ENCODE assay signal across 8 cellular contexts in genomic region chr2:186486651-186487647, GRCh38.
DNase-seq lines count a peak whose midpoint lies in the region; TF ChIP-seq lines count a peak whose summit lies in the region.

No MANE protein-coding gene starts in this region.

- in situ Hi-C loops in astrocyte of the spinal cord (cut with HindIII; ENCODE audit: low sequenced_read_pairs), result no loop called here

- H3K27ac ChIP-seq in layer of hippocampus (ENCODE audit: low read depth, low read length), result peak overlapping the region; percentile 90

- no peak for TF ChIP-seq POLR2A in NB4 (IDR thresholded peaks at IDR 0.05; ENCODE audit: extremely low read depth, insufficient read length)

- no peaks in the 10 kb centered on the region for H3K27me3 ChIP-seq in layer of hippocampus (ENCODE audit: control insufficient read depth, insufficient read depth, low read length)

- TF ChIP-seq CTCF in NB4 (IDR thresholded peaks at IDR 0.05; ENCODE audit: low read depth, low read length) (no peak), astrocyte of the spinal cord (IDR thresholded peaks at IDR 0.05; ENCODE audit: low read depth, low read length) (no peak)

- DNase-seq in NCI-H2171 treated with DMSO at 0.1 percent for 48 hours (lab: John Stamatoyannopoulos, UW) (peak; percentile 44), NCI-H2171 (lab: John Stamatoyannopoulos, UW) (no peak), NB4 (ENCODE audit: low read depth) (peak; percentile 40), astrocyte of the spinal cord (ENCODE audit: low read depth, low spot score) (peak; percentile 18), superior temporal gyrus (ENCODE audit: extremely low spot score) (peak; percentile 52), GDM1 (lab: John Stamatoyannopoulos, UW) (no peak)
- no peak for DNase-seq in stimulated activated CD4-positive, alpha-beta T cell treated with anti-CD3 and anti-CD28 coated beads, Interleukin-4, amount 100 ng/mL, for 4 hours

- H3K4me3 ChIP-seq in NB4 (ENCODE audit: low read depth, low read length) (peak overlapping the region; percentile 95), astrocyte of the spinal cord (ENCODE audit: low read depth, low read length) (peak overlapping the region; percentile 92)

Comparison
In these comparisons a context has a peak if more than half of its experiments do, and no peak if none do; other contexts are left out.
1. DNase-seq: peak in NCI-H2171 treated with DMSO at 0.1 percent for 48 hours (single experiment), NB4 (single experiment), astrocyte of the spinal cord (single experiment) and superior temporal gyrus (single experiment); none in NCI-H2171 (single experiment), GDM1 (single experiment) and stimulated activated CD4-positive, alpha-beta T cell treated with anti-CD3 and anti-CD28 coated beads, Interleukin-4, amount 100 ng/mL, for 4 hours (0 of 2).